Comparison of ENCODE assay signal across 18 cellular contexts in genomic region chr10:130246113-130246512, GRCh38.
A peak's percentile ranks its signal among the peaks of the same experiment; 100 is the strongest.
DNase-seq lines count a peak whose midpoint lies in the region; ATAC-seq and TF ChIP-seq lines count a peak whose summit lies in the region.
"Had no signal": no experiment of that assay in that cellular context is flagged by ENCODE, and none has a peak within 500 bp of the region (broad histone marks: within the 10 kb centered on the region; RNA-seq: fewer than 3 reads in every experiment).

No MANE protein-coding gene starts in this region.

- peaks cover 49% of the 10 kb centered on the region for H3K9me3 Mint-ChIP-seq in endothelial cell (ENCODE audit: unreplicated experiment)

- intact Hi-C loops in heart right ventricle (cut with DNase I): no loop called here
- intact Hi-C loops in posterior vena cava (cut with DNase I): no loop called here

- H3K9me3 ChIP-seq in right atrium auricular region (peaks cover 0 to 11% of the 10 kb centered on the region in 2 donors), heart right ventricle (peaks cover 0 to 15% (median 5%) of the 10 kb centered on the region in 11 donors)
- H3K9me3 ChIP-seq: BE2C had no signal

- H3K36me3 ChIP-seq in right atrium auricular region: no peaks in the 10 kb centered on the region
- no peaks in the 10 kb centered on the region for H3K36me3 ChIP-seq in heart right ventricle
- H3K36me3 ChIP-seq: BE2C had no signal

- H3K4me1 ChIP-seq in right atrium auricular region (no peaks in the 10 kb centered on the region), heart right ventricle (no peaks in the 10 kb centered on the region)
- H3K4me1 ChIP-seq: BE2C had no signal

- H3K27ac Mint-ChIP-seq in endothelial cell (ENCODE audit: unreplicated experiment): no peak overlapping the region
- H3K27ac Mint-ChIP-seq: CD8-positive, alpha-beta T cell; H9 had no signal

- WGBS in heart right ventricle, 2 donors: 85 to 90% methylated on average over 4 of the region's 4 CpGs

- no peak overlapping the region for H3K4me3 ChIP-seq in right atrium auricular region
- H3K4me3 ChIP-seq in heart right ventricle: no peak overlapping the region

- TF ChIP-seq CTCF in right atrium auricular region (IDR thresholded peaks at IDR 0.05): no peak
- TF ChIP-seq CTCF in heart right ventricle (IDR thresholded peaks at IDR 0.05): no peak
- TF ChIP-seq CTCF in endothelial cell (IDR thresholded peaks at IDR 0.05; ENCODE audit: unreplicated experiment): no peak

- ATAC-seq in heart right ventricle: no peak
- ATAC-seq: CD8-positive, alpha-beta T cell; HepG2 had no signal

- H3K4me3 Mint-ChIP-seq in endothelial cell (ENCODE audit: unreplicated experiment): peak overlapping the region; percentile 13
- H3K4me3 Mint-ChIP-seq: CD8-positive, alpha-beta T cell; H9 had no signal

- H3K27ac ChIP-seq in right atrium auricular region: no peak overlapping the region
- H3K27ac ChIP-seq in heart right ventricle: no peak overlapping the region
- H3K27ac ChIP-seq: C4-2B had no signal

- H3K36me3 Mint-ChIP-seq in endothelial cell (ENCODE audit: low read depth, unreplicated experiment): peaks cover 17% of the 10 kb centered on the region
- H3K36me3 Mint-ChIP-seq: CD8-positive, alpha-beta T cell had no signal

- peaks cover 4% of the 10 kb centered on the region for H3K27me3 Mint-ChIP-seq in endothelial cell (ENCODE audit: unreplicated experiment)

- H3K27me3 ChIP-seq in right atrium auricular region: no peaks in the 10 kb centered on the region
- no peaks in the 10 kb centered on the region for H3K27me3 ChIP-seq in heart right ventricle
- H3K27me3 ChIP-seq: BE2C had no signal

- no peaks in the 10 kb centered on the region for H3K4me1 Mint-ChIP-seq in endothelial cell (ENCODE audit: unreplicated experiment)

- peak; percentile 42 for DNase-seq in right atrium auricular region (ENCODE audit: low spot score)
- DNase-seq in heart right ventricle: no peak
- DNase-seq in endothelial cell (ENCODE audit: low spot score): no peak
- DNase-seq in posterior vena cava (ENCODE audit: low spot score): peak; percentile 32
- peak; percentile 13 for DNase-seq in ureter (ENCODE audit: low spot score)
- no peak for DNase-seq in activated CD4-positive, alpha-beta T cell treated with anti-CD3 and anti-CD28 coated beads for 48 hours
- no peak for DNase-seq in Ammon's horn (ENCODE audit: low spot score)
- DNase-seq in NCI-H524 (lab: John Stamatoyannopoulos, UW): no peak
- DNase-seq: BE2C, COR-L47, DMS153, DND-41, GDM1, GOT3, H9 had no signal

Comparison
In these comparisons a context has a peak if more than half of its experiments do, and no peak if none do; other contexts are left out.
1. DNase-seq: peak in right atrium auricular region (single experiment), posterior vena cava (single experiment) and ureter (single experiment); none in heart right ventricle (0 of 2), endothelial cell (single experiment), activated CD4-positive, alpha-beta T cell treated with anti-CD3 and anti-CD28 coated beads for 48 hours (single experiment), Ammon's horn (single experiment) and NCI-H524 (0 of 2).